ENCODE assay signal across 4 cellular contexts in the genomic region with DNA sequence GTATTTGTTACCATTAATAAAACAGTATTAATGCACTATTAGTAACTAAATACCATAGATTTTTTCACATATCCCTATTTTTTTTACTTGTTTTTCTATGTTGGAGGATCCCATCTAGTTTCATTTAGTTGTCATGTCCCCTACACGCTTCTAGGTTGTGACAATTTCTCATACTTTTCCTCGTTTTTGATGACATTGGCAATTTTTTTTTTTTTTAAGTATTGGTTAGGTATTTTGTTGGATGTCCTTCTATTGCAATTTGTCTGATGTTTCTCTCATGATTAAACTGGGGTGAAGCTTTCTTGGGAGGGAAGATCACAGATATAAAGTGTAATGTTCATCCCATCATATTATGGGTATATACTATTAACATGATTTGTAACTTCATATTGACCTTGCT.
TF ChIP-seq lines count a peak whose summit lies in the region.

No MANE protein-coding gene starts in this region.

TF ChIP-seq in A549, 52 proteins besides CTCF, POLR2A, EP300 and RAD21:
- TF ChIP-seq, protein P1, sequence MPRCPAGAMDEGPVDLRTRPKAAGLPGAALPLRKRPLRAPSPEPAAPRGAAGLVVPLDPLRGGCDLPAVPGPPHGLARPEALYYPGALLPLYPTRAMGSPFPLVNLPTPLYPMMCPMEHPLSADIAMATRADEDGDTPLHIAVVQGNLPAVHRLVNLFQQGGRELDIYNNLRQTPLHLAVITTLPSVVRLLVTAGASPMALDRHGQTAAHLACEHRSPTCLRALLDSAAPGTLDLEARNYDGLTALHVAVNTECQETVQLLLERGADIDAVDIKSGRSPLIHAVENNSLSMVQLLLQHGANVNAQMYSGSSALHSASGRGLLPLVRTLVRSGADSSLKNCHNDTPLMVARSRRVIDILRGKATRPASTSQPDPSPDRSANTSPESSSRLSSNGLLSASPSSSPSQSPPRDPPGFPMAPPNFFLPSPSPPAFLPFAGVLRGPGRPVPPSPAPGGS (IDR thresholded peaks at IDR 0.05), result no peak
- TF ChIP-seq MAFK (IDR thresholded peaks at IDR 0.05; ENCODE audit: partially characterized antibody), result peak; percentile 76

TF ChIP-seq in IMR-90, 13 proteins besides CTCF, POLR2A, EP300 and RAD21:
- TF ChIP-seq MAFK (IDR thresholded peaks at IDR 0.05; ENCODE audit: low read depth, low read length) (peak; percentile 81), MAZ (IDR thresholded peaks at IDR 0.05; ENCODE audit: borderline replicate concordance, low read depth, low read length) (no peak)

TF ChIP-seq in H1, 55 proteins besides CTCF, POLR2A, EP300 and RAD21:
- TF ChIP-seq HDAC6 (IDR thresholded peaks at IDR 0.05; ENCODE audit: low read depth, low read length), result no peak
- TF ChIP-seq, protein P2, sequence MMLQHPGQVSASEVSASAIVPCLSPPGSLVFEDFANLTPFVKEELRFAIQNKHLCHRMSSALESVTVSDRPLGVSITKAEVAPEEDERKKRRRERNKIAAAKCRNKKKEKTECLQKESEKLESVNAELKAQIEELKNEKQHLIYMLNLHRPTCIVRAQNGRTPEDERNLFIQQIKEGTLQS (IDR thresholded peaks at IDR 0.05; ENCODE audit: insufficient read depth, low read depth, low read length), result no peak
- no peak for TF ChIP-seq BCL11A (IDR thresholded peaks at IDR 0.05; ENCODE audit: low read depth in 2 of 2, low read length in 2 of 2)
- TF ChIP-seq SP2 (IDR thresholded peaks at IDR 0.05; ENCODE audit: low read length), result no peak
- TF ChIP-seq RXRA (IDR thresholded peaks at IDR 0.05; ENCODE audit: insufficient read depth, low read depth, low read length), result no peak
- TF ChIP-seq GTF2F1 (IDR thresholded peaks at IDR 0.05; ENCODE audit: borderline replicate concordance, low read depth, low read length), result no peak
- no peak for TF ChIP-seq EZH2 (IDR thresholded peaks at IDR 0.05; ENCODE audit: low read depth, low read length, severe bottlenecking)
- 0 out of 2 replicates have a peak, but pooled peaks have one; percentile 7 for TF ChIP-seq MAFK (IDR thresholded peaks at IDR 0.05; ENCODE audit: low read depth, low read length)

TF ChIP-seq in HEK293T, 16 proteins besides CTCF, POLR2A, EP300 and RAD21:
- TF ChIP-seq, protein P3, sequence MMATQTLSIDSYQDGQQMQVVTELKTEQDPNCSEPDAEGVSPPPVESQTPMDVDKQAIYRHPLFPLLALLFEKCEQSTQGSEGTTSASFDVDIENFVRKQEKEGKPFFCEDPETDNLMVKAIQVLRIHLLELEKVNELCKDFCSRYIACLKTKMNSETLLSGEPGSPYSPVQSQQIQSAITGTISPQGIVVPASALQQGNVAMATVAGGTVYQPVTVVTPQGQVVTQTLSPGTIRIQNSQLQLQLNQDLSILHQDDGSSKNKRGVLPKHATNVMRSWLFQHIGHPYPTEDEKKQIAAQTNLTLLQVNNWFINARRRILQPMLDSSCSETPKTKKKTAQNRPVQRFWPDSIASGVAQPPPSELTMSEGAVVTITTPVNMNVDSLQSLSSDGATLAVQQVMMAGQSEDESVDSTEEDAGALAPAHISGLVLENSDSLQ (IDR thresholded peaks at IDR 0.05), result no peak
- TF ChIP-seq CTBP1 (IDR thresholded peaks at IDR 0.05; ENCODE audit: borderline replicate concordance), result no peak
- TF ChIP-seq LEF1 (IDR thresholded peaks at IDR 0.05; ENCODE audit: borderline replicate concordance), result no peak
- no peak for TF ChIP-seq SUZ12 (IDR thresholded peaks at IDR 0.05)
- no peak for TF ChIP-seq TARDBP (IDR thresholded peaks at IDR 0.05)
- TF ChIP-seq FOXM1 (IDR thresholded peaks at IDR 0.05; ENCODE audit: borderline replicate concordance), result no peak
- TF ChIP-seq BHLHE40 (IDR thresholded peaks at IDR 0.05; ENCODE audit: borderline replicate concordance), result no peak
- TF ChIP-seq NFRKB (IDR thresholded peaks at IDR 0.05), result no peak
- no peak for TF ChIP-seq HDGF (IDR thresholded peaks at IDR 0.05; ENCODE audit: borderline replicate concordance)
- no peak for TF ChIP-seq FOXA1 (IDR thresholded peaks at IDR 0.05)
- TF ChIP-seq ELF4 (IDR thresholded peaks at IDR 0.05), result no peak
- TF ChIP-seq FOXK2 (IDR thresholded peaks at IDR 0.05), result no peak
- no peak for TF ChIP-seq ARNT (IDR thresholded peaks at IDR 0.05)
